ENCODE assay signal across 9 cellular contexts in genomic region chr2:44244135-44244871, GRCh38. TPM values are rescaled to one million over a fixed set of nuclear protein-coding genes. Genes with fewer than 3 reads are reported as not detected.
A peak's percentile ranks its signal among the peaks of the same experiment; 100 is the strongest.
DNase-seq lines count a peak whose midpoint lies in the region; ATAC-seq and FAIRE-seq lines count a peak whose summit lies in the region.
"Had no signal": no experiment of that assay in that cellular context is flagged by ENCODE, and none has a peak within 500 bp of the region (broad histone marks: within the 10 kb centered on the region; RNA-seq: fewer than 3 reads in every experiment).

No MANE protein-coding gene starts in this region.

- FAIRE-seq in HTR-8/SVneo (lab: Jason Lieb, UNC) = no peak
- FAIRE-seq in endometrium (lab: Jason Lieb, UNC) = peak; percentile 78

- H3K27me3 Mint-ChIP-seq in activated CD8-positive, alpha-beta memory T cell treated with anti-CD3 and anti-CD28 coated beads, Interleukin-2, amount 10 ng/mL, durations not matched to agents 7 days and 5 days = no peaks in the 10 kb centered on the region
- no peaks in the 10 kb centered on the region for H3K27me3 Mint-ChIP-seq in stimulated activated memory B cell treated with anti-CD40 and anti-IgM and Interleukin-4, amounts not matched to agents 10 μg/mL and 1 μg/mL and 100 μg/mL, for 72 hours

- no peaks in the 10 kb centered on the region for H3K36me3 Mint-ChIP-seq in activated CD8-positive, alpha-beta memory T cell treated with anti-CD3 and anti-CD28 coated beads, Interleukin-2, amount 10 ng/mL, durations not matched to agents 7 days and 5 days
- H3K36me3 Mint-ChIP-seq in stimulated activated memory B cell treated with anti-CD40 and anti-IgM and Interleukin-4, amounts not matched to agents 10 μg/mL and 1 μg/mL and 100 μg/mL, for 72 hours = no peaks in the 10 kb centered on the region

- CTCF ChIA-PET in activated CD8-positive, alpha-beta memory T cell treated with anti-CD3 and anti-CD28 coated beads, Interleukin-2, amount 10 ng/mL, durations not matched to agents 7 days and 5 days (lab: Charles Lee) = interaction anchor here (0.7 to 2.5 kb wide), 11 partner anchors 7 to 711 kb away, joined by 3 to 9 read pairs (median 5); no protein-coding TSS in a partner anchor

- peak; percentile 99 for DNase-seq in COR-L47 (lab: John Stamatoyannopoulos, UW)
- DNase-seq in HTR-8/SVneo (ENCODE audit: insufficient read length, low spot score) = peak; percentile 72
- DNase-seq in NOMO-1 treated with DMSO at 0.1 percent for 48 hours (lab: John Stamatoyannopoulos, UW; ENCODE audit: unreplicated experiment) = peak; percentile 77
- DNase-seq in activated CD8-positive, alpha-beta memory T cell treated with anti-CD3 and anti-CD28 coated beads, Interleukin-2, amount 10 ng/mL, durations not matched to agents 7 days and 5 days = peak; percentile 61

- no peak overlapping the region for H3K27ac Mint-ChIP-seq in activated CD8-positive, alpha-beta memory T cell treated with anti-CD3 and anti-CD28 coated beads, Interleukin-2, amount 10 ng/mL, durations not matched to agents 7 days and 5 days
- no peak overlapping the region for H3K27ac Mint-ChIP-seq in stimulated activated memory B cell treated with anti-CD40 and anti-IgM and Interleukin-4, amounts not matched to agents 10 μg/mL and 1 μg/mL and 100 μg/mL, for 72 hours

- no peaks in the 10 kb centered on the region for H3K27me3 ChIP-seq in mucosa of stomach (ENCODE audit: control insufficient read depth, insufficient read depth, low read length)

- peaks cover 10% of the 10 kb centered on the region for H3K4me1 Mint-ChIP-seq in activated CD8-positive, alpha-beta memory T cell treated with anti-CD3 and anti-CD28 coated beads, Interleukin-2, amount 10 ng/mL, durations not matched to agents 7 days and 5 days
- peaks cover 15% of the 10 kb centered on the region for H3K4me1 Mint-ChIP-seq in stimulated activated memory B cell treated with anti-CD40 and anti-IgM and Interleukin-4, amounts not matched to agents 10 μg/mL and 1 μg/mL and 100 μg/mL, for 72 hours

- H3K9me3 ChIP-seq in mucosa of stomach (ENCODE audit: control insufficient read depth, low read length) = no peaks in the 10 kb centered on the region

- no peaks in the 10 kb centered on the region for H3K36me3 ChIP-seq in mucosa of stomach (ENCODE audit: control insufficient read depth, insufficient read depth, low read length)

- peak overlapping the region; percentile 44 for H3K9ac ChIP-seq in mucosa of stomach (ENCODE audit: low read length)

- H3K4me1 ChIP-seq in mucosa of stomach (ENCODE audit: control insufficient read depth, insufficient read depth, low read length) = peaks cover 17% of the 10 kb centered on the region

- H3K9me3 Mint-ChIP-seq in activated CD8-positive, alpha-beta memory T cell treated with anti-CD3 and anti-CD28 coated beads, Interleukin-2, amount 10 ng/mL, durations not matched to agents 7 days and 5 days (ENCODE audit: low read depth) = no peaks in the 10 kb centered on the region
- H3K9me3 Mint-ChIP-seq in stimulated activated memory B cell treated with anti-CD40 and anti-IgM and Interleukin-4, amounts not matched to agents 10 μg/mL and 1 μg/mL and 100 μg/mL, for 72 hours = no peaks in the 10 kb centered on the region

- H3K4me3 Mint-ChIP-seq in activated CD8-positive, alpha-beta memory T cell treated with anti-CD3 and anti-CD28 coated beads, Interleukin-2, amount 10 ng/mL, durations not matched to agents 7 days and 5 days = peak overlapping the region; percentile 40
- H3K4me3 Mint-ChIP-seq in stimulated activated memory B cell treated with anti-CD40 and anti-IgM and Interleukin-4, amounts not matched to agents 10 μg/mL and 1 μg/mL and 100 μg/mL, for 72 hours = no peak overlapping the region

- H3K4me3 ChIP-seq in mucosa of stomach (ENCODE audit: low read length) = no peak overlapping the region

- peak; percentile 77 for ATAC-seq in activated CD8-positive, alpha-beta memory T cell treated with anti-CD3 and anti-CD28 coated beads, Interleukin-2, amount 10 ng/mL, durations not matched to agents 7 days and 5 days
- ATAC-seq in stimulated activated memory B cell treated with anti-CD40 and anti-IgM and Interleukin-4, amounts not matched to agents 10 μg/mL and 1 μg/mL and 100 μg/mL, for 72 hours = peak; percentile 55
- no peak for ATAC-seq in HG02610 (IDR thresholded peaks at IDR 0.05; ENCODE audit: unreplicated experiment)

RNA-seq across cellular contexts. Expression of gene SLC3A1, which starts 31.0 kb away (rescaled TPM):
- under 1 TPM in 1 of 2 experiments, not detected in 1; 0.15 TPM for total RNA-seq in activated CD8-positive, alpha-beta memory T cell treated with anti-CD3 and anti-CD28 coated beads, Interleukin-2, amount 10 ng/mL, durations not matched to agents 7 days and 5 days
- total RNA-seq: activated CD8-positive, alpha-beta memory T cell treated with anti-CD3 and anti-CD28 coated beads for 36 hours had no signal
